Comparison of ENCODE assay signal across 10 cellular contexts in the genomic region with DNA sequence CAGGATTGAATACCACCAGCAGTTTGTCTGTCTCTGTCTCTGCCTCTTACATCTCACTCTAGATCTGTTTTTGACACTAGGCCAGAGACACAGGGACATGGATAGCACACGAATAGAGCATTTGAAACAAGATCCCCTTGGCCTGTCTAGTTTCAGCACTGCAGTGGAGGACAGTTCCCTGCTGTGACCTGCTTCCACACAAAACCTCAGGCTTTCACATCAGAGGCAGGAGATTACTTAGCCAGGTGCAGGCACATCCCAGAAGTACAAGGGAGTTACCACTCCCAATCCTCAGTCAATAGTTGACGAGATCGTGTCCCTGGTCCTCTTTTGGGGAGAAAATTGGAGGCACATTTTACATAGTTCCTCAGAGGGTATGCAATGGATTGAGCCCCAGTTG. TPM values are rescaled to one million over a fixed set of nuclear protein-coding genes. Genes with fewer than 3 reads are reported as not detected.
A peak's percentile ranks its signal among the peaks of the same experiment; 100 is the strongest.
DNase-seq lines count a peak whose midpoint lies in the region; ATAC-seq, FAIRE-seq and TF ChIP-seq lines count a peak whose summit lies in the region.
"Had no signal": no experiment of that assay in that cellular context is flagged by ENCODE, and none has a peak within 500 bp of the region (broad histone marks: within the 10 kb centered on the region; RNA-seq: fewer than 3 reads in every experiment).

No MANE protein-coding gene starts in this region.

- H4K20me1 ChIP-seq in smooth muscle cell (ENCODE audit: low read depth) = no peaks in the 10 kb centered on the region

- no peak for TF ChIP-seq RAD21 in A549 (conservative IDR thresholded peaks at IDR 0.05 in 1 of 2, IDR thresholded peaks at IDR 0.05 in 1 of 2)

- no peaks in the 10 kb centered on the region for H3K4me1 ChIP-seq in A549
- H3K4me1 ChIP-seq in HEK293 (ENCODE audit: control insufficient read depth, insufficient read depth, low read length) = no peaks in the 10 kb centered on the region
- H3K4me1 ChIP-seq in smooth muscle cell (ENCODE audit: low read depth) = no peaks in the 10 kb centered on the region
- H3K4me1 ChIP-seq: parathyroid adenoma had no signal

- FAIRE-seq in A549 (lab: Jason Lieb, UNC) = no peak

- H3K27ac ChIP-seq in A549 = no peak overlapping the region
- H3K27ac ChIP-seq in HEK293 (ENCODE audit: extremely low read depth, low read depth, low read length) = no peak overlapping the region
- no peak overlapping the region for H3K27ac ChIP-seq in smooth muscle cell (ENCODE audit: low read depth)
- H3K27ac ChIP-seq: parathyroid adenoma had no signal

- no peak overlapping the region for H3K4me3 Mint-ChIP-seq in activated CD4-positive, alpha-beta memory T cell treated with anti-CD3 and anti-CD28 coated beads for 36 hours
- H3K4me3 Mint-ChIP-seq: activated naive CD8-positive, alpha-beta T cell had no signal

- POLR2A ChIA-PET in A549 (lab: Yijun Ruan, JAX) (no interaction called here), HEK293 (lab: Yijun Ruan, JAX) (no interaction called here)
- POLR2A ChIA-PET in activated CD4-positive, alpha-beta memory T cell treated with anti-CD3 and anti-CD28 coated beads for 36 hours (lab: Charles Lee) = no interaction called here

- no peaks in the 10 kb centered on the region for H3K79me2 ChIP-seq in smooth muscle cell (ENCODE audit: low read depth)
- H3K79me2 ChIP-seq: parathyroid adenoma had no signal

- H3K36me3 ChIP-seq in HEK293 (ENCODE audit: control insufficient read depth in 2 of 2, insufficient read depth in 1 of 2, low read length in 2 of 2) (no peaks in the 10 kb centered on the region), smooth muscle cell (ENCODE audit: low read depth) (no peaks in the 10 kb centered on the region)

- no peaks in the 10 kb centered on the region for H3K9me3 Mint-ChIP-seq in activated CD4-positive, alpha-beta memory T cell treated with anti-CD3 and anti-CD28 coated beads for 36 hours

- peak in 1 of 2 experiments; percentile 5 for DNase-seq in A549 (ENCODE audit: low read depth in 1 of 2, low spot score in 1 of 2)
- DNase-seq in activated CD4-positive, alpha-beta memory T cell treated with anti-CD3 and anti-CD28 coated beads for 36 hours = peak; percentile 35
- peak; percentile 80 for DNase-seq in iPS-NIHi11 (ENCODE audit: low spot score)
- DNase-seq in Right ventricle myocardium superior = no peak
- DNase-seq in NCI-H446 treated with DMSO at 0.1 percent for 48 hours (lab: John Stamatoyannopoulos, UW) = no peak
- no peak for DNase-seq in smooth muscle cell (lab: John Stamatoyannopoulos, UW; ENCODE audit: unreplicated experiment)

- ATAC-seq in A549 (no peak), HG02840 (IDR thresholded peaks at IDR 0.05; ENCODE audit: low FRiP score, unreplicated experiment) (no peak), Right ventricle myocardium superior (ENCODE audit: poor library complexity) (no peak)

- TF ChIP-seq POLR2A in A549 (IDR thresholded peaks at IDR 0.05; ENCODE audit: low read length) = no peak

- peaks cover 3% of the 10 kb centered on the region for H3K27me3 ChIP-seq in smooth muscle cell (ENCODE audit: low read depth)

- CTCF ChIA-PET in A549 (lab: Yijun Ruan, JAX) (no interaction called here), HEK293 (lab: Yijun Ruan, JAX) (no interaction called here)
- CTCF ChIA-PET in activated CD4-positive, alpha-beta memory T cell treated with anti-CD3 and anti-CD28 coated beads for 36 hours (lab: Charles Lee) = no interaction called here

- H3K27me3 Mint-ChIP-seq in activated CD4-positive, alpha-beta memory T cell treated with anti-CD3 and anti-CD28 coated beads for 36 hours = peaks cover 6% of the 10 kb centered on the region

- H3K9ac ChIP-seq in smooth muscle cell (ENCODE audit: low read depth) = no peak overlapping the region
- H3K9ac ChIP-seq: parathyroid adenoma had no signal

- H2AFZ ChIP-seq in smooth muscle cell (ENCODE audit: low read depth) = no peak overlapping the region
- H2AFZ ChIP-seq: parathyroid adenoma had no signal

- no peak overlapping the region for H3K4me2 ChIP-seq in A549
- H3K4me2 ChIP-seq in smooth muscle cell = no peak overlapping the region

- TF ChIP-seq CTCF in A549 (IDR thresholded peaks at IDR 0.05) = no peak
- no peak for TF ChIP-seq CTCF in HEK293 (tag by site-specific recombination; IDR thresholded peaks at IDR 0.05)
- no peak for TF ChIP-seq CTCF in smooth muscle cell (IDR thresholded peaks at IDR 0.05; ENCODE audit: borderline replicate concordance, insufficient read depth, poor library complexity, severe bottlenecking)

- intact Hi-C loops in activated CD4-positive, alpha-beta memory T cell treated with anti-CD3 and anti-CD28 coated beads for 36 hours (cut with micrococcal nuclease) = no loop called here
- intact Hi-C loops in Right ventricle myocardium superior (cut with DNase I) = no loop called here

- no peak for TF ChIP-seq EP300 in A549 (IDR thresholded peaks at IDR 0.05)

- 3% methylated on average over 3 of the region's 3 CpGs for WGBS in A549 (ENCODE audit: missing lambda C conversion rate)
- WGBS in smooth muscle cell (ENCODE audit: low lambda C conversion rate) = 59% methylated on average over 3 of the region's 3 CpGs

- no peaks in the 10 kb centered on the region for H3K36me3 Mint-ChIP-seq in activated CD4-positive, alpha-beta memory T cell treated with anti-CD3 and anti-CD28 coated beads for 36 hours

- H3K4me3 ChIP-seq in A549 = no peak overlapping the region
- no peak overlapping the region for H3K4me3 ChIP-seq in HEK293 (ENCODE audit: low read depth, low read length)
- H3K4me3 ChIP-seq in smooth muscle cell = no peak overlapping the region

- H3K27ac Mint-ChIP-seq in activated CD4-positive, alpha-beta memory T cell treated with anti-CD3 and anti-CD28 coated beads for 36 hours = no peak overlapping the region
- H3K27ac Mint-ChIP-seq: activated naive CD8-positive, alpha-beta T cell had no signal

- no peaks in the 10 kb centered on the region for H3K9me3 ChIP-seq in A549
- no peaks in the 10 kb centered on the region for H3K9me3 ChIP-seq in HEK293 (ENCODE audit: control insufficient read depth, insufficient read depth, low read depth, low read length)
- no peaks in the 10 kb centered on the region for H3K9me3 ChIP-seq in smooth muscle cell (replicated peaks; ENCODE audit: low read depth)

- no peaks in the 10 kb centered on the region for H3F3A ChIP-seq in smooth muscle cell (ENCODE audit: low read depth)

- no peaks in the 10 kb centered on the region for H3K4me1 Mint-ChIP-seq in activated CD4-positive, alpha-beta memory T cell treated with anti-CD3 and anti-CD28 coated beads for 36 hours (ENCODE audit: low read depth)

TF ChIP-seq in A549, 52 proteins besides CTCF, POLR2A, EP300 and RAD21 (continues in another document):
- no peak for TF ChIP-seq ZSCAN20 (CRISPR knock-in tag; IDR thresholded peaks at IDR 0.05)

TF ChIP-seq in HEK293, 187 proteins besides CTCF, POLR2A, EP300 and RAD21:
- TF ChIP-seq REST (tag by site-specific recombination; IDR thresholded peaks at IDR 0.05) = peak; percentile 95
- no peak for TF ChIP-seq ZNF501 (tag by site-specific recombination; IDR thresholded peaks at IDR 0.05)
- no peak for TF ChIP-seq YY1 (tag by site-specific recombination; IDR thresholded peaks at IDR 0.05)
- no peak for TF ChIP-seq KLF9 (tag by site-specific recombination; IDR thresholded peaks at IDR 0.05; ENCODE audit: low read depth)
- TF ChIP-seq, protein P1, sequence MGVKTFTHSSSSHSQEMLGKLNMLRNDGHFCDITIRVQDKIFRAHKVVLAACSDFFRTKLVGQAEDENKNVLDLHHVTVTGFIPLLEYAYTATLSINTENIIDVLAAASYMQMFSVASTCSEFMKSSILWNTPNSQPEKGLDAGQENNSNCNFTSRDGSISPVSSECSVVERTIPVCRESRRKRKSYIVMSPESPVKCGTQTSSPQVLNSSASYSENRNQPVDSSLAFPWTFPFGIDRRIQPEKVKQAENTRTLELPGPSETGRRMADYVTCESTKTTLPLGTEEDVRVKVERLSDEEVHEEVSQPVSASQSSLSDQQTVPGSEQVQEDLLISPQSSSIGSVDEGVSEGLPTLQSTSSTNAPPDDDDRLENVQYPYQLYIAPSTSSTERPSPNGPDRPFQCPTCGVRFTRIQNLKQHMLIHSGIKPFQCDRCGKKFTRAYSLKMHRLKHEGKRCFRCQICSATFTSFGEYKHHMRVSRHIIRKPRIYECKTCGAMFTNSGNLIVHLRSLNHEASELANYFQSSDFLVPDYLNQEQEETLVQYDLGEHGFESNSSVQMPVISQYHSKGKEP (tag by site-specific recombination; IDR thresholded peaks at IDR 0.05) = no peak

RNA-seq across cellular contexts. Expression of gene CCK, which starts 34.0 kb away (rescaled TPM):
- polyA plus RNA-seq in A549 (2011; rRNA removed) (0.16 and 0.37 TPM in 2 replicates), A549 (2017; fragmentation: RNase III; extraction: RNeasy Plus Mini Kit Qiagen cat#74134 plus additional on column Dnase treatment) (0.36 to 0.51 TPM (median 0.51 TPM) in 3 replicates), smooth muscle cell (not detected in 2 replicates)
- polyA plus RNA-seq in A549 (2012; cell fraction: cytosol; rRNA removed) = 0.51 and 0.54 TPM in 2 replicates
- polyA plus RNA-seq in A549 (2012; cell fraction: nucleus; rRNA removed) = 0.46 and 1.2 TPM in 2 replicates
- polyA minus RNA-seq in A549 (2011; rRNA and poly(A)+ RNA removed) = not detected in 2 replicates
- total RNA-seq in activated CD4-positive, alpha-beta memory T cell treated with anti-CD3 and anti-CD28 coated beads for 36 hours = not detected
- total RNA-seq in Right ventricle myocardium superior (not detected), smooth muscle cell (not detected in 2 replicates)

Comparison
In these comparisons a context has a peak if more than half of its experiments do, and no peak if none do; other contexts are left out.
1. DNase-seq: peak in activated CD4-positive, alpha-beta memory T cell treated with anti-CD3 and anti-CD28 coated beads for 36 hours (single experiment) and iPS-NIHi11 (single experiment); none in Right ventricle myocardium superior (single experiment), NCI-H446 treated with DMSO at 0.1 percent for 48 hours (single experiment) and smooth muscle cell (single experiment).
2. Of the 5 proteins assayed by ChIP-seq in both HEK293 and A549: peak only in HEK293: none; only in A549: none; in both: REST; in neither: 4.